In the genomic region with DNA sequence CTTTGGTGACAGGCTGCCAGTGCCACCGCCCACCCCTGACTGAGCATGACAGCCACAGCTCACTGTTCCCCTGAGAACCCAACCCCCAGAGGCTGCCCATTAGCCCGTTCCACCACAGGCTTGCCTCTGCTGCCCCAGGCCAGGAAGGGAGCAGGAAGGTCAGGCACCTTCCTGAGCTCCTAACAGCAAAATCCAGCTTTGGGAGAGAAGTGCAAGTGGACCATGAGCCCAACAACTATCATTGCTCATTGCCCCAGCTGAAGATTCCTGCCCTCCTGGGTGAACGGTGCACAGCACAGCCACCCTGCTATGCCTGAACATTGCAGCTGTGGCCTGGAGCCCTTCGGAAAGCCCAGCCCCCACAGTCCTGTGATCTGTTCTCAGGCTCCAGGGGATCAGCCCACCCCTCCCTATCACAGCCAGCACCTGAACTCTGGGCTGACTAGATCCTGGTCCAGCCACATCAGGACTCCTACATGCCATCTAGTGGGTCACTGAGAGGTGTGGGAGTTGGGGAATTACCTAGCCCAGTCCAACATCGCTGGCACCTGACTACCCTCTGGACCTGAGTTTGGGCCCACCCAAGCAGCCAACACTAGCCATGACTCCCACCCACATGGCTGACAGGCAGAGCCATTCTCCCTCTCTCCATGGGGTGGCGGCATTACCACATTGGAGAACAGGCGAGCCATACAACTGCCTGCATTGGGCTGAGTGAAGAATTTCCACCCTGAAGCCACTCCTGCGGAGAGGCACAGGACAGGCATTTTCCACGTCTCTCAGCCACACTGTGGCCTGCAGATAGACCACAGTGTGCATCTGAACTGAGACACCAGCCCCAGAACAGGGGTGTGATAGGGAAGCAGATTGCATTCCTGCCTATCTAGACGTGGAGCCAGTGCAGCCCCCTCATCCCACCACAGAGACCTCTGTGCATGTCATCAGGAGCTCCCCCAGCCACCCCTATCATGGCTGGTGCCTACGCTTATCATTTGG, we compare ENCODE assay signal across 1 cellular context.
A peak's percentile ranks its signal among the peaks of the same experiment; 100 is the strongest.
TF ChIP-seq lines count a peak whose summit lies in the region.

No MANE protein-coding gene starts in this region.

TF ChIP-seq in HepG2, 621 proteins besides CTCF, POLR2A, EP300 and RAD21 (continued from another document and continues in another):
- TF ChIP-seq, protein P1, sequence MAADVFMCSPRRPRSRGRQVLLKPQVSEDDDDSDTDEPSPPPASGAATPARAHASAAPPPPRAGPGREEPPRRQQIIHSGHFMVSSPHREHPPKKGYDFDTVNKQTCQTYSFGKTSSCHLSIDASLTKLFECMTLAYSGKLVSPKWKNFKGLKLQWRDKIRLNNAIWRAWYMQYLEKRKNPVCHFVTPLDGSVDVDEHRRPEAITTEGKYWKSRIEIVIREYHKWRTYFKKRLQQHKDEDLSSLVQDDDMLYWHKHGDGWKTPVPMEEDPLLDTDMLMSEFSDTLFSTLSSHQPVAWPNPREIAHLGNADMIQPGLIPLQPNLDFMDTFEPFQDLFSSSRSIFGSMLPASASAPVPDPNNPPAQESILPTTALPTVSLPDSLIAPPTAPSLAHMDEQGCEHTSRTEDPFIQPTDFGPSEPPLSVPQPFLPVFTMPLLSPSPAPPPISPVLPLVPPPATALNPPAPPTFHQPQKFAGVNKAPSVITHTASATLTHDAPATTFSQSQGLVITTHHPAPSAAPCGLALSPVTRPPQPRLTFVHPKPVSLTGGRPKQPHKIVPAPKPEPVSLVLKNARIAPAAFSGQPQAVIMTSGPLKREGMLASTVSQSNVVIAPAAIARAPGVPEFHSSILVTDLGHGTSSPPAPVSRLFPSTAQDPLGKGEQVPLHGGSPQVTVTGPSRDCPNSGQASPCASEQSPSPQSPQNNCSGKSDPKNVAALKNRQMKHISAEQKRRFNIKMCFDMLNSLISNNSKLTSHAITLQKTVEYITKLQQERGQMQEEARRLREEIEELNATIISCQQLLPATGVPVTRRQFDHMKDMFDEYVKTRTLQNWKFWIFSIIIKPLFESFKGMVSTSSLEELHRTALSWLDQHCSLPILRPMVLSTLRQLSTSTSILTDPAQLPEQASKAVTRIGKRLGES (CRISPR knock-in tag; IDR thresholded peaks at IDR 0.05; ENCODE audit: borderline replicate concordance) = no peak
- TF ChIP-seq ZNF616 (CRISPR knock-in tag; IDR thresholded peaks at IDR 0.05; ENCODE audit: low read depth) (no peak), CHD4 (IDR thresholded peaks at IDR 0.05; ENCODE audit: borderline replicate concordance, low read length) (no peak), ZNF292 (CRISPR knock-in tag; IDR thresholded peaks at IDR 0.05; ENCODE audit: borderline replicate concordance, low read depth) (peak; percentile 21; the same call in 1 of the 2 replicates), ZFP91 (CRISPR knock-in tag; IDR thresholded peaks at IDR 0.05; ENCODE audit: borderline replicate concordance) (peak; percentile 31; the same call in 1 of the 2 replicates), ZNF841 (CRISPR knock-in tag; IDR thresholded peaks at IDR 0.05; ENCODE audit: borderline replicate concordance) (no peak), NCOA5 (CRISPR knock-in tag; IDR thresholded peaks at IDR 0.05) (no peak), SIN3B (IDR thresholded peaks at IDR 0.05; ENCODE audit: low read length) (no peak), ZNF761 (CRISPR knock-in tag; conservative IDR thresholded peaks at IDR 0.05) (no peak), MTF2 (CRISPR knock-in tag; IDR thresholded peaks at IDR 0.05; ENCODE audit: borderline replicate concordance) (no peak), ZNF232 (CRISPR knock-in tag; IDR thresholded peaks at IDR 0.05; ENCODE audit: borderline replicate concordance) (no peak), MAFK (conservative IDR thresholded peaks at IDR 0.05 in 1 of 2, IDR thresholded peaks at IDR 0.05 in 1 of 2; ENCODE audit: low read length in 2 of 2) (no peak), ZNF576 (CRISPR knock-in tag; IDR thresholded peaks at IDR 0.05) (no peak), ZMYM3 (CRISPR knock-in tag; IDR thresholded peaks at IDR 0.05) (no peak), ZZZ3 (CRISPR knock-in tag; IDR thresholded peaks at IDR 0.05; ENCODE audit: borderline replicate concordance) (no peak), PAF1 (CRISPR knock-in tag; IDR thresholded peaks at IDR 0.05) (no peak), ZSCAN22 (CRISPR knock-in tag; IDR thresholded peaks at IDR 0.05) (no peak), ZNF138 (CRISPR knock-in tag; IDR thresholded peaks at IDR 0.05; ENCODE audit: low read depth) (no peak), ZNF660 (CRISPR knock-in tag; IDR thresholded peaks at IDR 0.05; ENCODE audit: borderline replicate concordance, low read depth) (no peak), MLLT10 (CRISPR knock-in tag; IDR thresholded peaks at IDR 0.05) (no peak), SPEN (CRISPR knock-in tag; IDR thresholded peaks at IDR 0.05; ENCODE audit: low read depth) (0 out of 2 replicates have a peak, but pooled peaks have one; percentile 25), CEBPB (IDR thresholded peaks at IDR 0.05; ENCODE audit: borderline replicate concordance, low read depth, low read length) (no peak), YY1 (IDR thresholded peaks at IDR 0.05; ENCODE audit: insufficient read depth, insufficient replicate concordance, low read depth, low read length) (no peak), ZNF878 (CRISPR knock-in tag; IDR thresholded peaks at IDR 0.05) (no peak), GATAD1 (CRISPR knock-in tag; IDR thresholded peaks at IDR 0.05) (0 out of 2 replicates have a peak, but pooled peaks have one; percentile 18), SATB2 (CRISPR knock-in tag; IDR thresholded peaks at IDR 0.05) (no peak), ZFP82 (CRISPR knock-in tag; IDR thresholded peaks at IDR 0.05; ENCODE audit: borderline replicate concordance) (no peak), ZNF547 (CRISPR knock-in tag; IDR thresholded peaks at IDR 0.05) (0 out of 2 replicates have a peak, but pooled peaks have one; percentile 55), ZNF510 (CRISPR knock-in tag; IDR thresholded peaks at IDR 0.05; ENCODE audit: low read depth) (no peak), SMYD3 (CRISPR knock-in tag; IDR thresholded peaks at IDR 0.05) (no peak), ZNF263 (CRISPR knock-in tag; IDR thresholded peaks at IDR 0.05) (no peak), ZBTB21 (CRISPR knock-in tag; IDR thresholded peaks at IDR 0.05) (no peak), ARNT (IDR thresholded peaks at IDR 0.05) (no peak), ZNF18 (CRISPR knock-in tag; IDR thresholded peaks at IDR 0.05; ENCODE audit: insufficient replicate concordance) (no peak), ZNF235 (CRISPR knock-in tag; IDR thresholded peaks at IDR 0.05; ENCODE audit: borderline replicate concordance) (no peak), SALL1 (CRISPR knock-in tag; IDR thresholded peaks at IDR 0.05) (peak; percentile 40), HMG20A (CRISPR knock-in tag; IDR thresholded peaks at IDR 0.05; ENCODE audit: borderline replicate concordance) (no peak), ZBTB7B (CRISPR knock-in tag; IDR thresholded peaks at IDR 0.05) (peak; percentile 81), GLMP (CRISPR knock-in tag; IDR thresholded peaks at IDR 0.05; ENCODE audit: borderline replicate concordance) (no peak), ASH2L (IDR thresholded peaks at IDR 0.05; ENCODE audit: insufficient read length, low read depth, low read length) (no peak), ZFP36 (IDR thresholded peaks at IDR 0.05; ENCODE audit: borderline replicate concordance, low read depth, low read length, partially characterized antibody) (no peak), ZNF431 (CRISPR knock-in tag; IDR thresholded peaks at IDR 0.05; ENCODE audit: borderline replicate concordance, low read depth) (no peak), BORCS8-MEF2B (CRISPR knock-in tag; IDR thresholded peaks at IDR 0.05) (peak; percentile 39; the same call in 1 of the 2 replicates), NONO (IDR thresholded peaks at IDR 0.05) (no peak), NONO (CRISPR knock-in tag; conservative IDR thresholded peaks at IDR 0.05) (no peak)
- TF ChIP-seq, protein P2, sequence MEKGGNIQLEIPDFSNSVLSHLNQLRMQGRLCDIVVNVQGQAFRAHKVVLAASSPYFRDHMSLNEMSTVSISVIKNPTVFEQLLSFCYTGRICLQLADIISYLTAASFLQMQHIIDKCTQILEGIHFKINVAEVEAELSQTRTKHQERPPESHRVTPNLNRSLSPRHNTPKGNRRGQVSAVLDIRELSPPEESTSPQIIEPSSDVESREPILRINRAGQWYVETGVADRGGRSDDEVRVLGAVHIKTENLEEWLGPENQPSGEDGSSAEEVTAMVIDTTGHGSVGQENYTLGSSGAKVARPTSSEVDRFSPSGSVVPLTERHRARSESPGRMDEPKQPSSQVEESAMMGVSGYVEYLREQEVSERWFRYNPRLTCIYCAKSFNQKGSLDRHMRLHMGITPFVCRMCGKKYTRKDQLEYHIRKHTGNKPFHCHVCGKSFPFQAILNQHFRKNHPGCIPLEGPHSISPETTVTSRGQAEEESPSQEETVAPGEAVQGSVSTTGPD (CRISPR knock-in tag; IDR thresholded peaks at IDR 0.05) = no peak
- TF ChIP-seq, protein P3, sequence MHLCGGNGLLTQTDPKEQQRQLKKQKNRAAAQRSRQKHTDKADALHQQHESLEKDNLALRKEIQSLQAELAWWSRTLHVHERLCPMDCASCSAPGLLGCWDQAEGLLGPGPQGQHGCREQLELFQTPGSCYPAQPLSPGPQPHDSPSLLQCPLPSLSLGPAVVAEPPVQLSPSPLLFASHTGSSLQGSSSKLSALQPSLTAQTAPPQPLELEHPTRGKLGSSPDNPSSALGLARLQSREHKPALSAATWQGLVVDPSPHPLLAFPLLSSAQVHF (CRISPR knock-in tag; IDR thresholded peaks at IDR 0.05) = no peak
- TF ChIP-seq, protein P4, sequence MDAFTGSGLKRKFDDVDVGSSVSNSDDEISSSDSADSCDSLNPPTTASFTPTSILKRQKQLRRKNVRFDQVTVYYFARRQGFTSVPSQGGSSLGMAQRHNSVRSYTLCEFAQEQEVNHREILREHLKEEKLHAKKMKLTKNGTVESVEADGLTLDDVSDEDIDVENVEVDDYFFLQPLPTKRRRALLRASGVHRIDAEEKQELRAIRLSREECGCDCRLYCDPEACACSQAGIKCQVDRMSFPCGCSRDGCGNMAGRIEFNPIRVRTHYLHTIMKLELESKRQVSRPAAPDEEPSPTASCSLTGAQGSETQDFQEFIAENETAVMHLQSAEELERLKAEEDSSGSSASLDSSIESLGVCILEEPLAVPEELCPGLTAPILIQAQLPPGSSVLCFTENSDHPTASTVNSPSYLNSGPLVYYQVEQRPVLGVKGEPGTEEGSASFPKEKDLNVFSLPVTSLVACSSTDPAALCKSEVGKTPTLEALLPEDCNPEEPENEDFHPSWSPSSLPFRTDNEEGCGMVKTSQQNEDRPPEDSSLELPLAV (CRISPR knock-in tag; conservative IDR thresholded peaks at IDR 0.05; ENCODE audit: low read depth) = no peak
- TF ChIP-seq, protein P5, sequence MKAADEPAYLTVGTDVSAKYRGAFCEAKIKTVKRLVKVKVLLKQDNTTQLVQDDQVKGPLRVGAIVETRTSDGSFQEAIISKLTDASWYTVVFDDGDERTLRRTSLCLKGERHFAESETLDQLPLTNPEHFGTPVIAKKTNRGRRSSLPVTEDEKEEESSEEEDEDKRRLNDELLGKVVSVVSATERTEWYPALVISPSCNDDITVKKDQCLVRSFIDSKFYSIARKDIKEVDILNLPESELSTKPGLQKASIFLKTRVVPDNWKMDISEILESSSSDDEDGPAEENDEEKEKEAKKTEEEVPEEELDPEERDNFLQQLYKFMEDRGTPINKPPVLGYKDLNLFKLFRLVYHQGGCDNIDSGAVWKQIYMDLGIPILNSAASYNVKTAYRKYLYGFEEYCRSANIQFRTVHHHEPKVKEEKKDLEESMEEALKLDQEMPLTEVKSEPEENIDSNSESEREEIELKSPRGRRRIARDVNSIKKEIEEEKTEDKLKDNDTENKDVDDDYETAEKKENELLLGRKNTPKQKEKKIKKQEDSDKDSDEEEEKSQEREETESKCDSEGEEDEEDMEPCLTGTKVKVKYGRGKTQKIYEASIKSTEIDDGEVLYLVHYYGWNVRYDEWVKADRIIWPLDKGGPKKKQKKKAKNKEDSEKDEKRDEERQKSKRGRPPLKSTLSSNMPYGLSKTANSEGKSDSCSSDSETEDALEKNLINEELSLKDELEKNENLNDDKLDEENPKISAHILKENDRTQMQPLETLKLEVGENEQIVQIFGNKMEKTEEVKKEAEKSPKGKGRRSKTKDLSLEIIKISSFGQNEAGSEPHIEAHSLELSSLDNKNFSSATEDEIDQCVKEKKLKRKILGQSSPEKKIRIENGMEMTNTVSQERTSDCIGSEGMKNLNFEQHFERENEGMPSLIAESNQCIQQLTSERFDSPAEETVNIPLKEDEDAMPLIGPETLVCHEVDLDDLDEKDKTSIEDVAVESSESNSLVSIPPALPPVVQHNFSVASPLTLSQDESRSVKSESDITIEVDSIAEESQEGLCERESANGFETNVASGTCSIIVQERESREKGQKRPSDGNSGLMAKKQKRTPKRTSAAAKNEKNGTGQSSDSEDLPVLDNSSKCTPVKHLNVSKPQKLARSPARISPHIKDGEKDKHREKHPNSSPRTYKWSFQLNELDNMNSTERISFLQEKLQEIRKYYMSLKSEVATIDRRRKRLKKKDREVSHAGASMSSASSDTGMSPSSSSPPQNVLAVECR (CRISPR knock-in tag; IDR thresholded peaks at IDR 0.05; ENCODE audit: borderline replicate concordance) = no peak
